In the genomic region with DNA sequence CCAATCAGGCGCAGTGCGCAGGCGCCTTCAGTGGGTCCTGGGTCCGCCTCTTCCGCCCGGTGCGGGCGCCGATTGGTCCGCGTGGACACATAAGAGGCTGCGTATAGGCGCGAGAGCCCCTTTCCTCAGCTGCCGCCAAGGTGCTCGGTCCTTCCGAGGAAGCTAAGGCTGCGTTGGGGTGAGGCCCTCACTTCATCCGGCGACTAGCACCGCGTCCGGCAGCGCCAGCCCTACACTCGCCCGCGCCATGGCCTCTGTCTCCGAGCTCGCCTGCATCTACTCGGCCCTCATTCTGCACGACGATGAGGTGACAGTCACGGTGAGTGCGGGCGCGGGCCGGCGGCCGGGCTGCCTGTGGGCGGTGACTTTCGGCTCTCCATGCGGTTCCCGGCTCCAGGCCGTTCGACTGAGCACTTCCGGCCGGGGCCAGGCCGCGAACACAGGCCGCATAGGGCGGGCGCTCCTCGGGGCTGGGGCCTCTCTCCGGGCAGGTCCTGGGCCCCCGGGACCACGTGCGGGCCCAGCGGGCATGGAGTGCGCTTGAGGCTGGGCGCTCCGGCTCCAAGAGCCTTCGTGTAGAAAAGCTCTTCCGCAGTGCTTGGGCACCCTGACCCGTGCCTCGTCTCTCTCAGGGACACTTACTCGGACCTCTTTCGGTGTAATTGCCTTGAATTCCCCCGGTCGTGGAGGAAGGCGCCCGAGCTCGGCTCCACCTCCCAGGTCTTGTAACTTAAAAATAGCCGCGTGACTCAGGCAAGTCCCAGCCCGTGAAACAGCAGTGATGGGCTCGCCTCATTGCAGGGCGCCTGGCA, we compare ENCODE assay signal across 8 cellular contexts. TPM values are rescaled to one million over a fixed set of nuclear protein-coding genes. Genes with fewer than 3 reads are reported as not detected.
DNase-seq lines count a peak whose midpoint lies in the region; ATAC-seq and TF ChIP-seq lines count a peak whose summit lies in the region.

A gene (plus strand): TSS at position 117 of the 812 bp plus-strand sequence. CDS start 131 bp downstream, at position 248.

- no peaks in the 10 kb centered on the region for H3K27me3 ChIP-seq in muscle layer of duodenum (ENCODE audit: low read depth, low read length)

- H3K36me3 ChIP-seq in muscle layer of duodenum (ENCODE audit: control insufficient read depth in 1 of 2, insufficient read depth in 2 of 2, low read length in 2 of 2) = peaks cover 19 to 27% of the 10 kb centered on the region in 2 donors

- H3K9me3 ChIP-seq in muscle layer of duodenum (ENCODE audit: control insufficient read depth in 1 of 2, low read length in 2 of 2) = no peaks in the 10 kb centered on the region

- H3K9me3 Mint-ChIP-seq in IgD-negative memory B cell = no peaks in the 10 kb centered on the region

- peak within 1 kb of the TSS; percentile 95 for H3K27ac ChIP-seq in muscle layer of duodenum (ENCODE audit: low read length)

- peak within 1 kb of the TSS; percentile 93 to 97 for H3K4me3 ChIP-seq in muscle layer of duodenum (ENCODE audit: low read depth in 1 of 2, low read length in 2 of 2)

- H3K4me3 Mint-ChIP-seq in IgD-negative memory B cell = peak within 1 kb of the TSS; percentile 96 to 100 (median 98)

- H3K27ac Mint-ChIP-seq in IgD-negative memory B cell = peak within 1 kb of the TSS; percentile 95 to 100 (median 96)

- peaks cover 27 to 29% (median 28%) of the 10 kb centered on the region in 3 donors for H3K4me1 Mint-ChIP-seq in IgD-negative memory B cell

- peaks cover 6% of the 10 kb centered on the region for H3K36me3 Mint-ChIP-seq in IgD-negative memory B cell

- peaks cover 9 to 23% of the 10 kb centered on the region in 2 donors for H3K4me1 ChIP-seq in muscle layer of duodenum (ENCODE audit: control insufficient read depth in 1 of 2, insufficient read depth in 2 of 2, low read length in 2 of 2)

- peak; percentile 78 for ATAC-seq in GM21529 (IDR thresholded peaks at IDR 0.05; ENCODE audit: unreplicated experiment)
- ATAC-seq in esophagus mucosa = peak; percentile 94

- peak; percentile 91 for DNase-seq in DMS114 treated with DMSO at 0.1 percent for 48 hours (lab: John Stamatoyannopoulos, UW; ENCODE audit: unreplicated experiment)
- peak; percentile 96 for DNase-seq in activated T-cell treated with anti-CD3 and anti-CD28 coated beads, Interleukin-2, amount 50 U/mL, for 48 hours
- peak; percentile 90 to 92 for DNase-seq in stimulated activated CD8-positive, alpha-beta memory T cell treated with anti-CD3 and anti-CD28 coated beads, Interleukin-7, amount 100 ng/mL, for 4 hours (ENCODE audit: low read depth in 2 of 2)

- no peaks in the 10 kb centered on the region for H3K27me3 Mint-ChIP-seq in IgD-negative memory B cell

TF ChIP-seq in PFSK-1, 5 proteins besides CTCF, POLR2A, EP300 and RAD21:
- TF ChIP-seq SIN3A (IDR thresholded peaks at IDR 0.05; ENCODE audit: borderline replicate concordance, insufficient read depth, low read length) = peak; percentile 82; the same call in 1 of the 2 replicates
- TF ChIP-seq POLR2AphosphoS5 (IDR thresholded peaks at IDR 0.05; ENCODE audit: low read depth, low read length) = peak; percentile 100
- TF ChIP-seq TAF1 (IDR thresholded peaks at IDR 0.05; ENCODE audit: borderline replicate concordance, insufficient read depth, low read length) = peak; percentile 100
- peak; percentile 62 for TF ChIP-seq FOXP2 (optimal IDR thresholded peaks at IDR 0.05; ENCODE audit: borderline replicate concordance, extremely low read depth, extremely low read length, insufficient read depth)
- TF ChIP-seq, protein P1, sequence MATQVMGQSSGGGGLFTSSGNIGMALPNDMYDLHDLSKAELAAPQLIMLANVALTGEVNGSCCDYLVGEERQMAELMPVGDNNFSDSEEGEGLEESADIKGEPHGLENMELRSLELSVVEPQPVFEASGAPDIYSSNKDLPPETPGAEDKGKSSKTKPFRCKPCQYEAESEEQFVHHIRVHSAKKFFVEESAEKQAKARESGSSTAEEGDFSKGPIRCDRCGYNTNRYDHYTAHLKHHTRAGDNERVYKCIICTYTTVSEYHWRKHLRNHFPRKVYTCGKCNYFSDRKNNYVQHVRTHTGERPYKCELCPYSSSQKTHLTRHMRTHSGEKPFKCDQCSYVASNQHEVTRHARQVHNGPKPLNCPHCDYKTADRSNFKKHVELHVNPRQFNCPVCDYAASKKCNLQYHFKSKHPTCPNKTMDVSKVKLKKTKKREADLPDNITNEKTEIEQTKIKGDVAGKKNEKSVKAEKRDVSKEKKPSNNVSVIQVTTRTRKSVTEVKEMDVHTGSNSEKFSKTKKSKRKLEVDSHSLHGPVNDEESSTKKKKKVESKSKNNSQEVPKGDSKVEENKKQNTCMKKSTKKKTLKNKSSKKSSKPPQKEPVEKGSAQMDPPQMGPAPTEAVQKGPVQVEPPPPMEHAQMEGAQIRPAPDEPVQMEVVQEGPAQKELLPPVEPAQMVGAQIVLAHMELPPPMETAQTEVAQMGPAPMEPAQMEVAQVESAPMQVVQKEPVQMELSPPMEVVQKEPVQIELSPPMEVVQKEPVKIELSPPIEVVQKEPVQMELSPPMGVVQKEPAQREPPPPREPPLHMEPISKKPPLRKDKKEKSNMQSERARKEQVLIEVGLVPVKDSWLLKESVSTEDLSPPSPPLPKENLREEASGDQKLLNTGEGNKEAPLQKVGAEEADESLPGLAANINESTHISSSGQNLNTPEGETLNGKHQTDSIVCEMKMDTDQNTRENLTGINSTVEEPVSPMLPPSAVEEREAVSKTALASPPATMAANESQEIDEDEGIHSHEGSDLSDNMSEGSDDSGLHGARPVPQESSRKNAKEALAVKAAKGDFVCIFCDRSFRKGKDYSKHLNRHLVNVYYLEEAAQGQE (IDR thresholded peaks at IDR 0.05; ENCODE audit: insufficient read depth in 1 of 2, low read depth in 2 of 2, low read length in 2 of 2) = peak; percentile 71 to 83; a peak in 3 of 4 replicates

RNA-seq across cellular contexts. Expression of the gene that starts here (rescaled TPM):
- 3,528 TPM for polyA plus RNA-seq in IgD-negative memory B cell
- 17,592 TPM for polyA plus RNA-seq in PFSK-1 (2012; ENCODE audit: insufficient read length, low read depth)
- total RNA-seq in esophagus mucosa = 2,110 TPM

Comparison
In these comparisons a context has a peak if more than half of its experiments do, and no peak if none do; other contexts are left out.
1. Peak in every context shown above with its lines: DNase-seq, ATAC-seq, H3K4me3 ChIP-seq and H3K27ac ChIP-seq.